ENCODE assay signal across 2 cellular contexts in the genomic region with DNA sequence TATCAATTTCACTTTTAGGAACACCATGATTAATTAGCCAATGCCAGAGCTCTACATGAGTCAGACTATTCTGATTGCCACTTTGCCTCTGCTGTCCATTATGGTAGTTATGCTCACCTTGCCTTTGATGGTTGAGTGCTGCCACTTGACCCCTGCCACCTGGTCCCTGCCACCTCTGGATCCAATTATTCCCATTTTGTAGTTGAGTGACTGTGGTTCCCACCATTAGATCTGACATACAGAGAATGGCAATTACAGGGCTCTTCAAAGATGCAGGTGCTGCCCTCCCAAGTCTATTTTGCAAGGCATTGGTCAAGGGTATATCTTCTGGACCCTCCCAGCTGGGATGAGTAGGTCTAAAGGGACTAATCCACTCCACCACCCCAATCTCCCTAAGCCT. TPM values are rescaled to one million over a fixed set of nuclear protein-coding genes. Genes with fewer than 3 reads are reported as not detected.
"Had no signal": no experiment of that assay in that cellular context is flagged by ENCODE, and none has a peak within 500 bp of the region (broad histone marks: within the 10 kb centered on the region; RNA-seq: fewer than 3 reads in every experiment).

No MANE protein-coding gene starts in this region.

RNA-seq across cellular contexts. Expression of a gene that starts 8.3 kb away (rescaled TPM):
- total RNA-seq: activated B cell treated with CpG ODN at 0.5 μM for 24 hours; activated CD8-positive, alpha-beta T cell treated with anti-CD3 and anti-CD28 coated beads for 36 hours had no signal
